ENCODE assay signal across 24 cellular contexts in the genomic region with DNA sequence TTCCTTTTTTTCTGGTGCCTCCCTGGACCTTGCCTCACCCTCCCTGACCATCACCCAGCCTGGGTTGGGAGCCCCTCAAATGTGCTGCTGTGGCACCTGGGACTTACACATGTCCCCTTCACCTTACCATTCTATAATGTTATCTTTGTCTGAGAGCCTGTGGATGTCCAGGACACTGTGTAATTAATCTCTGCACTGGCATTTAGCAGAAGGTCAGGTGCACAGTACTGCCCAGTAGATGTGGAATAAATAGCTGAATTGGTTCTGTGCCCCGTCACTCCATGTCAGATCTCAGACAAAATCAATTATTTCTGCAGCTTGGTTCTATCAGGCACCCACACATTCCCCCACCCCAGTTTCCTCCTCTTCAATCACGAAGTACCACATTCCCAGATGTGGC. TPM values are rescaled to one million over a fixed set of nuclear protein-coding genes. Genes with fewer than 3 reads are reported as not detected.
"Had no signal": no experiment of that assay in that cellular context is flagged by ENCODE, and none has a peak within 500 bp of the region (broad histone marks: within the 10 kb centered on the region; RNA-seq: fewer than 3 reads in every experiment).

No MANE protein-coding gene starts in this region.

- ATAC-seq: activated CD8-positive, alpha-beta memory T cell treated with anti-CD3 and anti-CD28 coated beads, Interleukin-2, amount 10 ng/mL, durations not matched to agents 7 days and 5 days; activated T-cell treated with anti-CD3 and anti-CD28 coated beads, Interleukin-2, amount 50 U/mL, for 4 hours; activated T-helper 17 cell treated with anti-CD3 and anti-CD28 coated beads, Interleukin-2, amount 50 U/mL, for 72 hours; WTC11 had no signal

- H3K36me3 ChIP-seq: brain microvascular endothelial cell, cardiac muscle cell, SJCRH30 had no signal

- H3K27ac Mint-ChIP-seq: activated CD4-positive, alpha-beta T cell treated with anti-CD3 and anti-CD28 coated beads, Interleukin-2, amount 10 ng/mL, durations not matched to agents 24 days and 14 days; activated CD8-positive, alpha-beta memory T cell treated with anti-CD3 and anti-CD28 coated beads, Interleukin-2, amount 10 ng/mL, durations not matched to agents 7 days and 5 days; activated naive CD4-positive, alpha-beta T cell treated with anti-CD3 and anti-CD28 coated beads for 36 hours; activated naive CD8-positive, alpha-beta T cell; activated T-helper 17 cell treated with anti-CD3 and anti-CD28 coated beads, Interleukin-2, amount 50 U/mL, for 72 hours; T-helper 1 cell treated with Interleukin-12 subunit alpha and Interleukin-12 subunit beta and Interleukin-4 antibody, amounts not matched to agents 30 μg/mL and 1 μg/mL, for 36 hours; WTC11 had no signal

- H3K4me3 Mint-ChIP-seq: activated CD4-positive, alpha-beta T cell treated with anti-CD3 and anti-CD28 coated beads, Interleukin-2, amount 10 ng/mL, durations not matched to agents 24 days and 14 days; activated CD8-positive, alpha-beta memory T cell treated with anti-CD3 and anti-CD28 coated beads, Interleukin-2, amount 10 ng/mL, durations not matched to agents 7 days and 5 days; activated naive CD4-positive, alpha-beta T cell treated with anti-CD3 and anti-CD28 coated beads for 36 hours; activated naive CD8-positive, alpha-beta T cell; activated T-cell treated with anti-CD3 and anti-CD28 coated beads, Interleukin-2, amount 50 U/mL, for 4 hours; activated T-helper 17 cell treated with anti-CD3 and anti-CD28 coated beads, Interleukin-2, amount 50 U/mL, for 72 hours; T-helper 1 cell treated with Interleukin-12 subunit alpha and Interleukin-12 subunit beta and Interleukin-4 antibody, amounts not matched to agents 30 μg/mL and 1 μg/mL, for 36 hours; WTC11 had no signal

- DNase-seq: activated CD4-positive, alpha-beta T cell treated with anti-CD3 and anti-CD28 coated beads, Interleukin-2, amount 10 ng/mL, durations not matched to agents 24 days and 14 days; activated CD4-positive, alpha-beta T cell treated with anti-CD3 and anti-CD28 coated beads, Interleukin-2, amount 50 U/mL, for 48 hours; activated CD4-positive, CD25-positive, alpha-beta regulatory T cell treated with anti-CD3 and anti-CD28 coated beads, Interleukin-2, amount 50 U/mL, for 72 hours; activated CD8-positive, alpha-beta memory T cell treated with anti-CD3 and anti-CD28 coated beads, Interleukin-2, amount 10 ng/mL, durations not matched to agents 7 days and 5 days; activated gamma-delta T cell; activated naive CD4-positive, alpha-beta T cell treated with anti-CD3 and anti-CD28 coated beads for 36 hours; activated T-cell treated with anti-CD3 and anti-CD28 coated beads, Interleukin-2, amount 50 U/mL, for 4 hours; amygdala; brain microvascular endothelial cell; KG1; NCI-H1048; NCI-H1930; NCI-H2171 treated with DMSO at 0.1 percent for 48 hours; NCI-H226; NCI-H526; NCI-H82; SJCRH30; T-helper 9 cell had no signal

- H3K27me3 ChIP-seq: brain microvascular endothelial cell, cardiac muscle cell, SJCRH30 had no signal

- H3K36me3 Mint-ChIP-seq: activated CD8-positive, alpha-beta memory T cell treated with anti-CD3 and anti-CD28 coated beads, Interleukin-2, amount 10 ng/mL, durations not matched to agents 7 days and 5 days; activated naive CD8-positive, alpha-beta T cell had no signal

- H3K4me1 Mint-ChIP-seq: activated CD4-positive, alpha-beta T cell treated with anti-CD3 and anti-CD28 coated beads, Interleukin-2, amount 10 ng/mL, durations not matched to agents 24 days and 14 days; activated T-helper 17 cell treated with anti-CD3 and anti-CD28 coated beads, Interleukin-2, amount 50 U/mL, for 72 hours had no signal

- H3K27ac ChIP-seq: brain microvascular endothelial cell, cardiac muscle cell, SJCRH30 had no signal

- H3K4me3 ChIP-seq: cardiac muscle cell, SJCRH30 had no signal

- H3K9me3 Mint-ChIP-seq: T-helper 1 cell treated with Interleukin-12 subunit alpha and Interleukin-12 subunit beta and Interleukin-4 antibody, amounts not matched to agents 30 μg/mL and 1 μg/mL, for 36 hours had no signal

RNA-seq across cellular contexts. Expression of a gene that starts 19.9 kb away (rescaled TPM):
- total RNA-seq: activated CD4-positive, alpha-beta T cell treated with anti-CD3 and anti-CD28 coated beads, Interleukin-2, amount 10 ng/mL, durations not matched to agents 24 days and 14 days; activated CD8-positive, alpha-beta memory T cell treated with anti-CD3 and anti-CD28 coated beads, Interleukin-2, amount 10 ng/mL, durations not matched to agents 7 days and 5 days; activated naive CD4-positive, alpha-beta T cell treated with anti-CD3 and anti-CD28 coated beads for 36 hours; activated T-helper 17 cell treated with anti-CD3 and anti-CD28 coated beads, Interleukin-2, amount 50 U/mL, for 72 hours; OCI-LY7 had no signal
